23 cellular contexts compared by ENCODE assay signal in genomic region chr17:78832541-78832810, GRCh38.
"Had no signal": no experiment of that assay in that cellular context is flagged by ENCODE, and none has a peak within 500 bp of the region (broad histone marks: within the 10 kb centered on the region; RNA-seq: fewer than 3 reads in every experiment).

No MANE protein-coding gene starts in this region.

- H3K27ac ChIP-seq: left ventricle myocardium inferior, pancreas, prostate gland, sigmoid colon, spleen, suprapubic skin, thoracic aorta, tibial artery, uterus had no signal

- H3K9me3 Mint-ChIP-seq: mesothelial cell of epicardium; naive B cell; natural killer cell; stimulated activated effector memory CD8-positive, alpha-beta T cell treated with anti-CD3 and anti-CD28 coated beads, Interleukin-12 subunit alpha, Interleukin-12 subunit beta, amount 100 ng/mL, for 72 hours; stimulated activated naive CD8-positive, alpha-beta T cell treated with anti-CD3 and anti-CD28 coated beads, Interleukin-15, Interleukin-2, amounts not matched to agents 100 ng/mL and 50 ng/mL, for 24 hours had no signal

- FAIRE-seq: pancreas, small intestine had no signal

- H3K27ac Mint-ChIP-seq: stimulated activated effector memory CD8-positive, alpha-beta T cell treated with anti-CD3 and anti-CD28 coated beads, Interleukin-12 subunit alpha, Interleukin-12 subunit beta, amount 100 ng/mL, for 72 hours; stimulated activated naive CD8-positive, alpha-beta T cell treated with anti-CD3 and anti-CD28 coated beads, Interleukin-15, Interleukin-2, amounts not matched to agents 100 ng/mL and 50 ng/mL, for 24 hours had no signal

- DNase-seq: islet precursor cell; left ventricle myocardium inferior; mesendoderm; naive B cell; natural killer cell; pancreas; retina; right cardiac atrium; sigmoid colon; small intestine; stimulated activated CD4-positive, alpha-beta T cell treated with anti-CD3 and anti-CD28 coated beads, Interleukin-4, amount 100 ng/mL, for 24 hours; stimulated activated naive CD4-positive, alpha-beta T cell; tibial artery; trophoblast cell; uterus had no signal

- H3K27me3 ChIP-seq: pancreas, sigmoid colon, spleen, suprapubic skin, tibial artery, uterus had no signal

- H3K4me1 ChIP-seq: left ventricle myocardium inferior, pancreas had no signal

- H3K9me3 ChIP-seq: left ventricle myocardium inferior, pancreas, prostate gland, sigmoid colon, spleen, suprapubic skin, thoracic aorta, tibial artery, uterus had no signal

- H3K4me1 Mint-ChIP-seq: mesothelial cell of epicardium had no signal

- H3K4me3 ChIP-seq: left ventricle myocardium inferior, lung, pancreas, prostate gland, sigmoid colon, spleen, suprapubic skin, thoracic aorta, tibial artery, uterus had no signal

- H3K36me3 ChIP-seq: uterus had no signal

- H3K27me3 Mint-ChIP-seq: naive B cell; stimulated activated naive CD8-positive, alpha-beta T cell treated with anti-CD3 and anti-CD28 coated beads, Interleukin-15, Interleukin-2, amounts not matched to agents 100 ng/mL and 50 ng/mL, for 24 hours had no signal

- ATAC-seq: right cardiac atrium; stimulated activated effector memory CD8-positive, alpha-beta T cell treated with anti-CD3 and anti-CD28 coated beads, Interleukin-12 subunit alpha, Interleukin-12 subunit beta, amount 100 ng/mL, for 72 hours had no signal

- H3K4me3 Mint-ChIP-seq: mesothelial cell of epicardium; natural killer cell; stimulated activated effector memory CD8-positive, alpha-beta T cell treated with anti-CD3 and anti-CD28 coated beads, Interleukin-12 subunit alpha, Interleukin-12 subunit beta, amount 100 ng/mL, for 72 hours; stimulated activated naive CD8-positive, alpha-beta T cell treated with anti-CD3 and anti-CD28 coated beads, Interleukin-15, Interleukin-2, amounts not matched to agents 100 ng/mL and 50 ng/mL, for 24 hours had no signal
